ENCODE assay signal across 12 cellular contexts in genomic region chr15:62119926-62120273, GRCh38. TPM values are rescaled to one million over a fixed set of nuclear protein-coding genes. Genes with fewer than 3 reads are reported as not detected.
DNase-seq lines count a peak whose midpoint lies in the region; ATAC-seq and TF ChIP-seq lines count a peak whose summit lies in the region.
"Had no signal": no experiment of that assay in that cellular context is flagged by ENCODE, and none has a peak within 500 bp of the region (broad histone marks: within the 10 kb centered on the region; RNA-seq: fewer than 3 reads in every experiment).

No MANE protein-coding gene starts in this region.

- H3K4me1 ChIP-seq in foreskin keratinocyte (peaks cover 10% of the 10 kb centered on the region), subcutaneous abdominal adipose tissue (ENCODE audit: control insufficient read depth in 5 of 5, insufficient read depth in 5 of 5, low read length in 5 of 5) (peaks cover 5 to 27% (median 13%) of the 10 kb centered on the region in 5 donors)

- H3K4me3 ChIP-seq in SK-N-MC (no peak overlapping the region), subcutaneous abdominal adipose tissue (ENCODE audit: low read depth in 1 of 5, low read length in 5 of 5) (no peak overlapping the region)

- peaks cover 0 to 3% of the 10 kb centered on the region in 2 donors for H3K9me3 Mint-ChIP-seq in activated T-cell treated with anti-CD3 and anti-CD28 coated beads, Interleukin-2, amount 50 U/mL, for 72 hours
- H3K9me3 Mint-ChIP-seq: activated naive CD8-positive, alpha-beta T cell treated with anti-CD3 and anti-CD28 coated beads, Interleukin-2, amount 10 ng/mL, durations not matched to agents 7 days and 5 days had no signal

- peak overlapping the region; percentile 79 for H3K27ac Mint-ChIP-seq in activated T-cell treated with anti-CD3 and anti-CD28 coated beads, Interleukin-2, amount 50 U/mL, for 72 hours

- peak overlapping the region; percentile 13 to 45 for H3K4me3 Mint-ChIP-seq in activated T-cell treated with anti-CD3 and anti-CD28 coated beads, Interleukin-2, amount 50 U/mL, for 72 hours

- peak; percentile 20 to 35 for ATAC-seq in activated T-cell treated with anti-CD3 and anti-CD28 coated beads, Interleukin-2, amount 50 U/mL, for 72 hours (replicated peaks in 1 of 2)
- ATAC-seq in foreskin keratinocyte, result no peak

- no peaks in the 10 kb centered on the region for H3K9me3 ChIP-seq in SK-N-MC (ENCODE audit: low read depth, low read length)
- no peaks in the 10 kb centered on the region for H3K9me3 ChIP-seq in subcutaneous abdominal adipose tissue (ENCODE audit: control insufficient read depth in 5 of 5, low read length in 5 of 5)

- peaks cover 5% of the 10 kb centered on the region for H3K27me3 Mint-ChIP-seq in activated T-cell treated with anti-CD3 and anti-CD28 coated beads, Interleukin-2, amount 50 U/mL, for 72 hours (ENCODE audit: low read depth)
- H3K27me3 Mint-ChIP-seq: activated naive CD8-positive, alpha-beta T cell treated with anti-CD3 and anti-CD28 coated beads, Interleukin-2, amount 10 ng/mL, durations not matched to agents 7 days and 5 days had no signal

- H3K27ac ChIP-seq in SK-N-MC (peak overlapping the region; percentile 44; the same call in 1 of the 2 replicates), foreskin keratinocyte (peak overlapping the region; percentile 94), subcutaneous abdominal adipose tissue (ENCODE audit: low read depth, low read length) (peak overlapping the region; percentile 70)

- H3K36me3 ChIP-seq in SK-N-MC (ENCODE audit: insufficient read depth, low read length) (no peaks in the 10 kb centered on the region), subcutaneous abdominal adipose tissue (ENCODE audit: control insufficient read depth in 5 of 5, insufficient read depth in 5 of 5, low read length in 5 of 5) (no peaks in the 10 kb centered on the region)

- H3K27me3 ChIP-seq in foreskin keratinocyte (no peaks in the 10 kb centered on the region), subcutaneous abdominal adipose tissue (ENCODE audit: control insufficient read depth in 5 of 5, insufficient read depth in 4 of 5, low read length in 5 of 5) (no peaks in the 10 kb centered on the region)

- peaks cover 42% of the 10 kb centered on the region for H3K4me1 Mint-ChIP-seq in activated T-cell treated with anti-CD3 and anti-CD28 coated beads, Interleukin-2, amount 50 U/mL, for 72 hours (ENCODE audit: low read depth)

- DNase-seq in activated T-cell treated with anti-CD3 and anti-CD28 coated beads, Interleukin-2, amount 50 U/mL, for 72 hours, result no peak
- DNase-seq in activated T-cell treated with anti-CD3 and anti-CD28 coated beads for 4 hours (no peak), SK-N-MC (ENCODE audit: low read depth, low spot score) (no peak), foreskin keratinocyte (no peak), T-helper 2 cell (no peak), NCI-H345 (lab: John Stamatoyannopoulos, UW) (no peak), NCI-H82 (lab: John Stamatoyannopoulos, UW) (no peak)
- DNase-seq: activated naive CD8-positive, alpha-beta T cell treated with anti-CD3 and anti-CD28 coated beads, Interleukin-2, amount 10 ng/mL, durations not matched to agents 7 days and 5 days; NCI-H1105 treated with DMSO at 0.1 percent for 48 hours; NCI-H524 treated with DMSO at 0.1 percent for 48 hours had no signal

- TF ChIP-seq CTCF in foreskin keratinocyte (conservative IDR thresholded peaks at IDR 0.05), result no peak

- H3K36me3 Mint-ChIP-seq in activated T-cell treated with anti-CD3 and anti-CD28 coated beads, Interleukin-2, amount 50 U/mL, for 72 hours (ENCODE audit: insufficient read depth in 2 of 2), result no peaks in the 10 kb centered on the region

- H3K9ac ChIP-seq in SK-N-MC (ENCODE audit: insufficient read length) (no peak overlapping the region), subcutaneous abdominal adipose tissue (ENCODE audit: low read length in 5 of 5) (peak overlapping the region in 1 of 5 donors; percentile 58)

RNA-seq across cellular contexts. Expression of gene C2CD4B, which starts 45.2 kb away (rescaled TPM):
- total RNA-seq in activated T-cell treated with anti-CD3 and anti-CD28 coated beads, Interleukin-2, amount 50 U/mL, for 72 hours, result under 1 TPM; 0.24 to 0.90 TPM
- not detected in 2 replicates for total RNA-seq in foreskin keratinocyte
- polyA plus RNA-seq in foreskin keratinocyte, result not detected in 2 replicates
- total RNA-seq: activated naive CD8-positive, alpha-beta T cell treated with anti-CD3 and anti-CD28 coated beads, Interleukin-2, amount 10 ng/mL, durations not matched to agents 7 days and 5 days had no signal

RNA-seq across cellular contexts. Expression of gene C2CD4A, which starts 53.1 kb away (rescaled TPM):
- 1 to 10 TPM in 1 of 2 donors, under 1 TPM in 1; 0.46 to 1.8 TPM for total RNA-seq in activated T-cell treated with anti-CD3 and anti-CD28 coated beads, Interleukin-2, amount 50 U/mL, for 72 hours
- total RNA-seq in foreskin keratinocyte, result not detected in 2 replicates
- not detected in 2 replicates for polyA plus RNA-seq in foreskin keratinocyte
- total RNA-seq: activated naive CD8-positive, alpha-beta T cell treated with anti-CD3 and anti-CD28 coated beads, Interleukin-2, amount 10 ng/mL, durations not matched to agents 7 days and 5 days; posterior vena cava had no signal

RNA-seq across cellular contexts. Expression of gene VPS13C, which starts 59.7 kb away (rescaled TPM):
- 10 to 100 TPM; 71.7 to 88.5 TPM for total RNA-seq in activated T-cell treated with anti-CD3 and anti-CD28 coated beads, Interleukin-2, amount 50 U/mL, for 72 hours
- 14.3 and 17.8 TPM in 2 replicates for total RNA-seq in foreskin keratinocyte
- 3.1 and 3.3 TPM in 2 replicates for polyA plus RNA-seq in foreskin keratinocyte

Comparison
In these comparisons a context has a peak if more than half of its experiments do, and no peak if none do; other contexts are left out.
1. H3K27ac ChIP-seq: peak in every context shown above with its lines; median percentile 94 in foreskin keratinocyte; 70 in subcutaneous abdominal adipose tissue; 44 in SK-N-MC.